ENCODE assay signal across 15 cellular contexts in the genomic region with DNA sequence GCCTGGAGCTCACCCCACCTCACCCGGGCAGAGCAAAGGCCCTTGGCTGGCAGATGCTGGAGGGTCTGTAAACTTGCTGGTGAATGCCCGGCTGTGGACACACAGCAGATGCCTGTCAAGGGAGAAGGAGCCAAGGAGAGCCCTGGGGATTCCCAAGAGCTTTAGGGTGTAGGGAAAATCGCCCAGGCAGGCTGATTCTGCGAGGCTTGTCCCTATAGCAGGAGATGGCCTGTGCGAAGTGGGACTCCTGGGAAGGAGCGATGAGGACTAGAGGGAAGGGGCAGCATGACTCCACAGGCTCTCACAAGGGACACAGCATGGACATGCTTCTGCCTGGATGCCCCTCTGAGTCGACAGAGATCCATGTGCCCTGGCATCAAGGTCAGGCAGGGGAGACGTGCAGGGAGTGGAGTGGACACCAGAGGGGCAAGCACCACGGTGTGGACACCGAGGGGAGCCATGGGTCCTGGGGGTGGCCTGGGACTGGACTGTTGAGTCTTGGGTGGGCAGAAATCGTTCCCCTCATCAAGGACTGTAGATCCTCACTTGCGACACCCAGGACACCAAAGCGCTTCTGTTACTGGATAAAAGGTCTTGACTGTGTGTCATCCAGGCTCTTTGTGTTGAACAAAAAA.
"Had no signal": no experiment of that assay in that cellular context is flagged by ENCODE, and none has a peak within 500 bp of the region (broad histone marks: within the 10 kb centered on the region; RNA-seq: fewer than 3 reads in every experiment).

No MANE protein-coding gene starts in this region.

- H3K36me3 Mint-ChIP-seq: T-cell had no signal

- H3K27me3 Mint-ChIP-seq: activated CD4-positive, alpha-beta T cell treated with anti-CD3 and anti-CD28 coated beads, Interleukin-2, amount 10 ng/mL, durations not matched to agents 7 days and 5 days had no signal

- H3K4me3 ChIP-seq: esophagus squamous epithelium, lung, SJSA1, stomach, uterus had no signal

- H3K9me3 ChIP-seq: esophagus squamous epithelium, SJSA1, stomach, uterus had no signal

- H3K27ac ChIP-seq: esophagus squamous epithelium, SJSA1, stomach, uterus had no signal

- H3K27me3 ChIP-seq: SJSA1, uterus had no signal

- H3K36me3 ChIP-seq: esophagus squamous epithelium, SJSA1, stomach, uterus had no signal

- DNase-seq: activated CD4-positive, alpha-beta T cell treated with anti-CD3 and anti-CD28 coated beads, Interleukin-2, amount 10 ng/mL, durations not matched to agents 7 days and 5 days; activated CD4-positive, CD25-positive, alpha-beta regulatory T cell; activated CD8-positive, alpha-beta memory T cell treated with anti-CD3 and anti-CD28 coated beads for 24 hours; esophagus squamous epithelium; foreskin fibroblast; glutamatergic neuron; stimulated activated CD4-positive, alpha-beta T cell treated with anti-CD3 and anti-CD28 coated beads, Interleukin-4, amount 100 ng/mL, for 4 hours; stomach had no signal

- H3K27ac Mint-ChIP-seq: activated CD4-positive, alpha-beta T cell treated with anti-CD3 and anti-CD28 coated beads, Interleukin-2, amount 10 ng/mL, durations not matched to agents 7 days and 5 days; nephron; T-cell had no signal

- H3K4me3 Mint-ChIP-seq: activated CD4-positive, alpha-beta T cell treated with anti-CD3 and anti-CD28 coated beads, Interleukin-2, amount 10 ng/mL, durations not matched to agents 7 days and 5 days; central memory CD8-positive, alpha-beta T cell; dendritic cell treated with granulocyte-macrophage colony-stimulating factor and Interleukin-4, amounts not matched to agents 40 ng/mL and 50 ng/mL, for 4 days; nephron; T-cell had no signal

- H3K9me3 Mint-ChIP-seq: activated CD4-positive, alpha-beta T cell treated with anti-CD3 and anti-CD28 coated beads, Interleukin-2, amount 10 ng/mL, durations not matched to agents 7 days and 5 days; central memory CD8-positive, alpha-beta T cell; dendritic cell treated with granulocyte-macrophage colony-stimulating factor and Interleukin-4, amounts not matched to agents 40 ng/mL and 50 ng/mL, for 4 days; nephron; T-cell had no signal

- H3K4me1 ChIP-seq: uterus had no signal
